ENCODE assay signal across 2 cellular contexts in genomic region chr14:53002576-53002975, GRCh38.
TF ChIP-seq lines count a peak whose summit lies in the region.

No MANE protein-coding gene starts in this region.

TF ChIP-seq in GM23338, 12 proteins besides CTCF, POLR2A, EP300 and RAD21 (continued from another document):
- no peak for TF ChIP-seq NANOG (IDR thresholded peaks at IDR 0.05; ENCODE audit: borderline replicate concordance)

TF ChIP-seq in GM12878, 131 proteins besides CTCF, POLR2A, EP300 and RAD21:
- TF ChIP-seq, protein P1, sequence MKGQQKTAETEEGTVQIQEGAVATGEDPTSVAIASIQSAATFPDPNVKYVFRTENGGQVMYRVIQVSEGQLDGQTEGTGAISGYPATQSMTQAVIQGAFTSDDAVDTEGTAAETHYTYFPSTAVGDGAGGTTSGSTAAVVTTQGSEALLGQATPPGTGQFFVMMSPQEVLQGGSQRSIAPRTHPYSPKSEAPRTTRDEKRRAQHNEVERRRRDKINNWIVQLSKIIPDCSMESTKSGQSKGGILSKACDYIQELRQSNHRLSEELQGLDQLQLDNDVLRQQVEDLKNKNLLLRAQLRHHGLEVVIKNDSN (IDR thresholded peaks at IDR 0.05; ENCODE audit: borderline replicate concordance, extremely low read length, insufficient read depth, low read depth, low read length) = peak; percentile 37
- no peak for TF ChIP-seq KAT2A (conservative IDR thresholded peaks at IDR 0.05; ENCODE audit: control insufficient read depth, low read depth, low read length)
TF ChIP-seq in GM12878: peak in this region for 1.
